Comparison of ENCODE assay signal across 17 cellular contexts in the genomic region with DNA sequence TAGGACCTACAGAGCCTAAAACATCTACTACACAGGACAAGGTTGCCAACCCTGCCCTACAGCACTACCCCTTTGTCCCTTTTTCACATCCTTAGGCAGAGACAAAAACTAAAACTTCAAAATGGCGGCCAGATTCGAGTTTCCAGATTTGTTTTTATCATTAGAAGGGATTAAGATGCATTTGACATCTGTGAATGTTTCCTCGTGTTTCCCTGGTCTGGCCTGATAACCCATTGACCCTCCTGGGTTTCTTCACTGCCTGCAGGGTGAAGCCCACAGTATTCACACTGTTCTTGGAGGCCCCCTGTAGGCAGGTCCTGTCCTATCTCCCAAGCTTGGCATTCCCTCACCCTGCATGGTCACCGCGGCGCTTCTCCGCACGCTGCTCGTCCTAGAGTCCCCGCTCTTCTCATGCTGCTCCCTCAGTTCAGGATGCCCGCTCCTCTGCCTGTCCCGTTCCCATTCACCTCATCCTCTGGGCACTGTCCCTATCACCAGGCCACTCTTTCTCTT.
"Had no signal": no experiment of that assay in that cellular context is flagged by ENCODE, and none has a peak within 500 bp of the region (broad histone marks: within the 10 kb centered on the region; RNA-seq: fewer than 3 reads in every experiment).

No MANE protein-coding gene starts in this region.

- H3K36me3 ChIP-seq: breast epithelium, prostate gland, suprapubic skin had no signal

- H3K27ac ChIP-seq: breast epithelium, prostate gland, suprapubic skin had no signal

- H3K4me3 Mint-ChIP-seq: natural killer cell, type B pancreatic cell had no signal

- H3K4me1 Mint-ChIP-seq: natural killer cell had no signal

- ATAC-seq: activated naive CD4-positive, alpha-beta T cell treated with anti-CD3 and anti-CD28 coated beads, Interleukin-2, amount 50 U/mL, for 72 hours; left lobe of liver; stimulated activated naive CD8-positive, alpha-beta T cell treated with anti-CD3 and anti-CD28 coated beads, Interleukin-15, Interleukin-2, amounts not matched to agents 100 U/mL and 50 U/mL, for 24 hours had no signal

- H3K36me3 Mint-ChIP-seq: activated naive CD4-positive, alpha-beta T cell treated with anti-CD3 and anti-CD28 coated beads, Interleukin-2, amount 50 U/mL, for 72 hours; natural killer cell; type B pancreatic cell had no signal

- H3K27me3 ChIP-seq: breast epithelium, suprapubic skin had no signal

- H3K4me3 ChIP-seq: breast epithelium, prostate gland, suprapubic skin had no signal

- H3K27ac Mint-ChIP-seq: activated naive CD4-positive, alpha-beta T cell treated with anti-CD3 and anti-CD28 coated beads, Interleukin-2, amount 50 U/mL, for 72 hours; natural killer cell; type B pancreatic cell had no signal

- H3K9me3 ChIP-seq: breast epithelium, prostate gland, suprapubic skin had no signal

- H3K27me3 Mint-ChIP-seq: type B pancreatic cell had no signal

- DNase-seq: activated CD4-positive, alpha-beta T cell treated with anti-CD3 and anti-CD28 coated beads, Interleukin-2, amount 50 U/mL, for 1 hour; activated CD4-positive, CD25-positive, alpha-beta regulatory T cell; activated effector memory CD4-positive, alpha-beta T cell treated with Interleukin-2 at 50 U/mL for 16 hours; activated T-cell treated with anti-CD3 and anti-CD28 coated beads, Interleukin-2, amount 50 U/mL, for 1 hour; head of caudate nucleus; islet precursor cell; mammary epithelial cell; natural killer cell; occipital lobe; stimulated activated CD4-positive, alpha-beta T cell treated with anti-CD3 and anti-CD28 coated beads, Interleukin-2, amount 100 ng/mL, for 48 hours; stimulated activated naive CD8-positive, alpha-beta T cell treated with anti-CD3 and anti-CD28 coated beads, Interleukin-15, Interleukin-2, amounts not matched to agents 100 U/mL and 50 U/mL, for 24 hours had no signal

- H3K4me1 ChIP-seq: breast epithelium had no signal

- H3K9me3 Mint-ChIP-seq: activated naive CD4-positive, alpha-beta T cell treated with anti-CD3 and anti-CD28 coated beads, Interleukin-2, amount 50 U/mL, for 72 hours had no signal
